8 cellular contexts compared by ENCODE assay signal in genomic region chr16:70289229-70290098, GRCh38. TPM values are rescaled to one million over a fixed set of nuclear protein-coding genes. Genes with fewer than 3 reads are reported as not detected.
DNase-seq lines count a peak whose midpoint lies in the region; ATAC-seq and TF ChIP-seq lines count a peak whose summit lies in the region.

AARS1 (minus strand) TSS chr16:70289506; CDS start chr16:70282763, 6,743 bp downstream.

- intact Hi-C loops in activated T-helper 2 cell treated with anti-CD3 and anti-CD28 coated beads, Interferon-gamma antibody, Interleukin-2, Interleukin-4, amounts not matched to agents 10 μg/mL and 5 μg/mL and 100 μg/mL, durations not matched to agents 14 hours and 24 hours and 36 hours (cut with micrococcal nuclease), result loop anchor here (1.0 to 2.0 kb wide), 3 partner anchors 38 to 233 kb away; partner anchors contain the start of genes COG4, DDX19A, EXOSC6 and SF3B3
- intact Hi-C loops in natural killer cell (cut with micrococcal nuclease), result loop anchor here (1.0 to 2.0 kb wide), 2 partner anchors 10 to 57 kb away; partner anchors contain the start of genes DDX19A and DDX19B

- peak within 1 kb of the TSS; percentile 98 for H3K27ac Mint-ChIP-seq in activated T-helper 2 cell treated with anti-CD3 and anti-CD28 coated beads, Interferon-gamma antibody, Interleukin-2, Interleukin-4, amounts not matched to agents 10 μg/mL and 5 μg/mL and 100 μg/mL, durations not matched to agents 14 hours and 24 hours and 36 hours
- peak within 1 kb of the TSS; percentile 97 to 100 for H3K27ac Mint-ChIP-seq in natural killer cell

- TF ChIP-seq CTCF in LNCaP clone FGC (IDR thresholded peaks at IDR 0.05; ENCODE audit: control insufficient read depth, extremely low read depth, insufficient read depth), result no peak
- TF ChIP-seq CTCF in RWPE1 (conservative IDR thresholded peaks at IDR 0.05; ENCODE audit: low read depth), result no peak
- TF ChIP-seq CTCF in fibroblast of mammary gland (conservative IDR thresholded peaks at IDR 0.05; ENCODE audit: control insufficient read depth, insufficient read depth, low read depth, low read length), result no peak
- no peak for TF ChIP-seq CTCF in natural killer cell (IDR thresholded peaks at IDR 0.05)

- DNase-seq in Daoy (ENCODE audit: low read depth) (peak; percentile 99), GOT3 (lab: John Stamatoyannopoulos, UW) (peak; percentile 82), LNCaP clone FGC (ENCODE audit: low read depth) (peak; percentile 100), RWPE1 (ENCODE audit: low spot score) (peak; percentile 100), fibroblast of mammary gland (ENCODE audit: low read depth) (peak; percentile 100), natural killer cell (peak; percentile 90)
- peak; percentile 96 for DNase-seq in activated T-helper 2 cell treated with anti-CD3 and anti-CD28 coated beads, Interferon-gamma antibody, Interleukin-2, Interleukin-4, amounts not matched to agents 10 μg/mL and 5 μg/mL and 100 μg/mL, durations not matched to agents 14 hours and 24 hours and 36 hours (ENCODE audit: low spot score)
- peak; percentile 97 for DNase-seq in stimulated activated naive CD4-positive, alpha-beta T cell treated with Interleukin-2 at 50 U/mL for 16 hours (lab: John Stamatoyannopoulos, UW)

- peak within 1 kb of the TSS; percentile 87 for H3K4me3 ChIP-seq in LNCaP clone FGC (ENCODE audit: low read depth, low read length)
- peak within 1 kb of the TSS; percentile 87 for H3K4me3 ChIP-seq in fibroblast of mammary gland (ENCODE audit: control insufficient read depth, low read depth, low read length)

- peak; percentile 94 to 98 (median 97) for ATAC-seq in natural killer cell

- H3K36me3 Mint-ChIP-seq in activated T-helper 2 cell treated with anti-CD3 and anti-CD28 coated beads, Interferon-gamma antibody, Interleukin-2, Interleukin-4, amounts not matched to agents 10 μg/mL and 5 μg/mL and 100 μg/mL, durations not matched to agents 14 hours and 24 hours and 36 hours (ENCODE audit: low read depth), result peaks cover 21% of the 10 kb centered on the region
- no peaks in the 10 kb centered on the region for H3K36me3 Mint-ChIP-seq in natural killer cell

- H3K27ac ChIP-seq in RWPE1, result peak within 1 kb of the TSS; percentile 94

- peaks cover 19% of the 10 kb centered on the region for H3K4me1 Mint-ChIP-seq in activated T-helper 2 cell treated with anti-CD3 and anti-CD28 coated beads, Interferon-gamma antibody, Interleukin-2, Interleukin-4, amounts not matched to agents 10 μg/mL and 5 μg/mL and 100 μg/mL, durations not matched to agents 14 hours and 24 hours and 36 hours (ENCODE audit: low read depth)
- peaks cover 16 to 18% of the 10 kb centered on the region in 2 donors for H3K4me1 Mint-ChIP-seq in natural killer cell

- CTCF ChIA-PET in RWPE1 (lab: Yijun Ruan, JAX), result interaction anchor here (0.5 kb wide), 1 partner anchor 183 kb away, joined by 3 read pairs; no protein-coding TSS in a partner anchor

- H3K4me3 Mint-ChIP-seq in activated T-helper 2 cell treated with anti-CD3 and anti-CD28 coated beads, Interferon-gamma antibody, Interleukin-2, Interleukin-4, amounts not matched to agents 10 μg/mL and 5 μg/mL and 100 μg/mL, durations not matched to agents 14 hours and 24 hours and 36 hours (ENCODE audit: low read depth), result peak within 1 kb of the TSS; percentile 97
- H3K4me3 Mint-ChIP-seq in natural killer cell, result peak within 1 kb of the TSS; percentile 100

- POLR2A ChIA-PET in RWPE1 (lab: Yijun Ruan, JAX; ENCODE audit: low non-redundant PET), result interaction anchor here (0.6 kb wide), 1 partner anchor 289 kb away, joined by 3 read pairs; no protein-coding TSS in a partner anchor

- no peaks in the 10 kb centered on the region for H3K9me3 Mint-ChIP-seq in activated T-helper 2 cell treated with anti-CD3 and anti-CD28 coated beads, Interferon-gamma antibody, Interleukin-2, Interleukin-4, amounts not matched to agents 10 μg/mL and 5 μg/mL and 100 μg/mL, durations not matched to agents 14 hours and 24 hours and 36 hours
- H3K9me3 Mint-ChIP-seq in natural killer cell, result no peaks in the 10 kb centered on the region

- no peaks in the 10 kb centered on the region for H3K27me3 Mint-ChIP-seq in activated T-helper 2 cell treated with anti-CD3 and anti-CD28 coated beads, Interferon-gamma antibody, Interleukin-2, Interleukin-4, amounts not matched to agents 10 μg/mL and 5 μg/mL and 100 μg/mL, durations not matched to agents 14 hours and 24 hours and 36 hours (ENCODE audit: low read depth)
- H3K27me3 Mint-ChIP-seq in natural killer cell (ENCODE audit: low read depth in 2 of 2), result no peaks in the 10 kb centered on the region

RNA-seq across cellular contexts. Expression of gene AARS1, which starts in this region (rescaled TPM):
- total RNA-seq in Daoy (2014; rRNA removed; shearing (Covaris generic)), result 43.1 and 52.7 TPM in 2 replicates
- 103 and 106 TPM in 2 replicates for total RNA-seq in activated T-helper 2 cell treated with anti-CD3 and anti-CD28 coated beads, Interferon-gamma antibody, Interleukin-2, Interleukin-4, amounts not matched to agents 10 μg/mL and 5 μg/mL and 100 μg/mL, durations not matched to agents 14 hours and 24 hours and 36 hours
- 10 to 100 TPM; 19.8 to 29.9 (median 26.1) TPM for total RNA-seq in natural killer cell

Comparison
In these comparisons a context has a peak if more than half of its experiments do, and no peak if none do; other contexts are left out.
1. Peak in every context shown above with its lines: DNase-seq, ATAC-seq, H3K4me3 ChIP-seq and H3K27ac ChIP-seq.